8 cellular contexts compared by ENCODE assay signal in the genomic region with DNA sequence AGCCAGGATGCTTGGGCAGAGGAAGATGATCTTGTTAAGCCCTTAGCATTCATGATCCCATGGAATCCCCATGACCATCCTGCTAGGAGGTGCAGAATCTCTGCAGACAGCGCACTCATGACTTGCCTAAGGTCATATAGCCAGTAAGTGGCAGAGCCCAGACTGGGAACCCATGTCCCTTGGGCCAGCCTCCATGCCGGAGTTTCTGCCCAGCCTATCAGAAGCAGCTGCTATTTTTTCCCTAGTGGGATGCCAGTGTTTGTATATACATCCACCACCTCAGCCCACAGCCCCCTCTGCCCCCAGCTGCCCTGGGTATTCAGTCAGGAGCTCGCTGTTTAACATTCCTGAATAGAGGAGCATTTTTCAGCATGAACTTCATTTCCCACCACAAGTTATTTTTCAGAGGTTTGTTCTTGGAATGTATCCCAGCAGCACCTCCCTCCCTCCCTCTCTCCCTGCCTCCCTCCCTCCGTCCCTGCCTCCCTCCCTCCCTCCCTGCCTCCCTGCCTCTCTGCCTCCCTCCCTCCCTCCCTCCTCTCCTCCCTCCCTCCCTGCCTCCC. TPM values are rescaled to one million over a fixed set of nuclear protein-coding genes. Genes with fewer than 3 reads are reported as not detected.
DNase-seq lines count a peak whose midpoint lies in the region; ATAC-seq and TF ChIP-seq lines count a peak whose summit lies in the region.

No MANE protein-coding gene starts in this region.

- peaks cover 26% of the 10 kb centered on the region for H3K79me1 ChIP-seq in mesenchymal stem cell (replicated peaks; ENCODE audit: low read length, poor library complexity, severe bottlenecking)

- peak overlapping the region; percentile 61 for H3K9ac ChIP-seq in mesenchymal stem cell (ENCODE audit: low read length)

- peak overlapping the region; percentile 71 to 86 for H3K18ac ChIP-seq in mesenchymal stem cell (ENCODE audit: low read depth in 1 of 2, low read length in 2 of 2)

- intact Hi-C loops in Right ventricle myocardium inferior (cut with DNase I) (no loop called here), cardiac septum (cut with DNase I) (no loop called here)

- no peak overlapping the region for H3K23ac ChIP-seq in mesenchymal stem cell (ENCODE audit: low read length in 2 of 2)

- DNase-seq in Right ventricle myocardium inferior (ENCODE audit: missing footprints): peak; percentile 65
- no peak for DNase-seq in cardiac septum (ENCODE audit: low spot score)
- DNase-seq in brain microvascular endothelial cell: peak; percentile 29
- DNase-seq in mesenchymal stem cell: peak; percentile 94
- no peak for DNase-seq in stimulated activated CD8-positive, alpha-beta memory T cell treated with anti-CD3 and anti-CD28 coated beads, Interleukin-4, amount 100 ng/mL, for 48 hours

- H4K91ac ChIP-seq in mesenchymal stem cell (ENCODE audit: low read length): peak overlapping the region; percentile 86

- H2BK120ac ChIP-seq in mesenchymal stem cell (ENCODE audit: low read depth, low read length): peak overlapping the region; percentile 65

- no peak overlapping the region for H2BK12ac ChIP-seq in mesenchymal stem cell (ENCODE audit: low read length in 2 of 2)

- no peak overlapping the region for H3K4me2 ChIP-seq in mesenchymal stem cell (ENCODE audit: low read length, poor library complexity, severe bottlenecking)

- H3K27ac ChIP-seq in brain microvascular endothelial cell (peak overlapping the region; percentile 4), mesenchymal stem cell (ENCODE audit: low read length, poor library complexity, severe bottlenecking) (peak overlapping the region; percentile 91)

- WGBS in mesenchymal stem cell: 19% methylated on average over 4 of the region's 4 CpGs

- H4K8ac ChIP-seq in mesenchymal stem cell (ENCODE audit: low read length): peak overlapping the region; percentile 33

- H2BK5ac ChIP-seq in mesenchymal stem cell (ENCODE audit: low read depth, low read length, poor library complexity, severe bottlenecking): no peak overlapping the region

- in situ Hi-C loops in brain microvascular endothelial cell (cut with HindIII; ENCODE audit: low pct_ligation_motif_present, low sequenced_read_pairs): no loop called here

- no peak for TF ChIP-seq CTCF in brain microvascular endothelial cell (IDR thresholded peaks at IDR 0.05; ENCODE audit: low read depth, low read length, missing control alignments)

- no peak overlapping the region for H2BK15ac ChIP-seq in mesenchymal stem cell (ENCODE audit: low read depth, poor library complexity, severe bottlenecking)

- H3K27me3 ChIP-seq in brain microvascular endothelial cell (replicated peaks) (no peaks in the 10 kb centered on the region), mesenchymal stem cell (ENCODE audit: control insufficient read depth in 1 of 2, insufficient read depth in 1 of 2, low read length in 2 of 2) (no peaks in the 10 kb centered on the region)

- ATAC-seq in Right ventricle myocardium inferior (peak; percentile 24), GM19324 (IDR thresholded peaks at IDR 0.05; ENCODE audit: low FRiP score, unreplicated experiment) (no peak), GM21529 (IDR thresholded peaks at IDR 0.05; ENCODE audit: unreplicated experiment) (no peak), GM19395 (IDR thresholded peaks at IDR 0.05; ENCODE audit: unreplicated experiment) (no peak)

- H2AFZ ChIP-seq in mesenchymal stem cell (ENCODE audit: low read depth, low read length): no peak overlapping the region

- no peak overlapping the region for H2AK5ac ChIP-seq in mesenchymal stem cell (ENCODE audit: low read length, severe bottlenecking)

- no peak overlapping the region for H3K14ac ChIP-seq in mesenchymal stem cell (ENCODE audit: low read length in 2 of 2)

- H3K9me3 ChIP-seq in mesenchymal stem cell (ENCODE audit: control insufficient read depth, low read length): no peaks in the 10 kb centered on the region

- H3K4me1 ChIP-seq in mesenchymal stem cell (ENCODE audit: control insufficient read depth, insufficient read depth, low read depth, low read length): peaks cover 26% of the 10 kb centered on the region

- H3K36me3 ChIP-seq in brain microvascular endothelial cell (replicated peaks) (no peaks in the 10 kb centered on the region), mesenchymal stem cell (ENCODE audit: control insufficient read depth in 1 of 2, insufficient read depth in 2 of 2, low read depth in 1 of 2, low read length in 2 of 2) (peaks cover 0 to 35% of the 10 kb centered on the region in 2 experiments)

- H3K4me3 ChIP-seq in brain microvascular endothelial cell (ENCODE audit: low read depth, low read length) (no peak overlapping the region), mesenchymal stem cell (ENCODE audit: insufficient read depth in 1 of 2, low read depth in 1 of 2, low read length in 2 of 2) (no peak overlapping the region)

- H3K4ac ChIP-seq in mesenchymal stem cell (ENCODE audit: low read depth in 1 of 2, low read length in 2 of 2): peak overlapping the region; percentile 55 to 85

RNA-seq across cellular contexts. Expression of a gene that starts 34.4 kb away (rescaled TPM):
- total RNA-seq in Right ventricle myocardium inferior: 2.8 TPM
- 3.1 TPM for total RNA-seq in cardiac septum
- 19.4 TPM for polyA plus RNA-seq in mesenchymal stem cell (2013, experiment 1 of 2)
- 19.1 TPM for polyA plus RNA-seq in mesenchymal stem cell (2013, experiment 2 of 2)

Comparison
In these comparisons a context has a peak if more than half of its experiments do, and no peak if none do; other contexts are left out.
1. DNase-seq: peak in Right ventricle myocardium inferior (single experiment), brain microvascular endothelial cell (single experiment) and mesenchymal stem cell (single experiment); none in cardiac septum (single experiment) and stimulated activated CD8-positive, alpha-beta memory T cell treated with anti-CD3 and anti-CD28 coated beads, Interleukin-4, amount 100 ng/mL, for 48 hours (single experiment).